19 cellular contexts compared by ENCODE assay signal in the genomic region with DNA sequence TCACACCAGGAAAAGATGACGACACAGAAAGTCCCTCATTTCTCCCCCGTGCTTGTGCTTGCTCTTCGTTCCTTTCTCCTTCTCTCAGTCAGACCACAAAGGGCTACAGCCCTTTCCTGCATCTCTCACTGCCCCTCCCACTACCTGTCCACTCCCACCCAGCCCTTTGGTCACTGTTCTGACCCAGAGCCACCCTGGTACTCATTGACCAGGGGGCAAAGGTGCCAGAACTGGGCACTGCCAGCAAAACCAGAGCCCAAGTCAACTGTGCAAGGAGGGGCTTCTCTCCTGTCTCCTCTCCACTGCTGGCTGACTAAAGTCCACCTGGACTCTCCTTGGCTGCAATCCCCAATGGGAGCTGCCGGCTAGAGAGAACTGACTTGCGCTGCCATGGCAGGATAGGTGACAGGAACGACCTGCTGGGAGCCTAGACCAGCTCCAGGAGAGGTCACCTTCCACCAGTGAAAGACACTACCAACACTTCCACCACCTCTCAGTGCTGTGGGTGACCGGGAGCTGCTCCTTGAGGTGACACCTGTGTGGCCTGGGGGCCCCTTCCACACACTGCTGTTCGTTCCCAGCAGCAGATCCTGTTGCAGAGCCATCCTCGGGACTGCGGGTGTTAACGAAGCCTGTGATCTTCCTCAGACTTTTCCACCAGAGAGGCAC. TPM values are rescaled to one million over a fixed set of nuclear protein-coding genes. Genes with fewer than 3 reads are reported as not detected.
DNase-seq lines count a peak whose midpoint lies in the region; ATAC-seq and TF ChIP-seq lines count a peak whose summit lies in the region.
"Had no signal": no experiment of that assay in that cellular context is flagged by ENCODE, and none has a peak within 500 bp of the region (broad histone marks: within the 10 kb centered on the region; RNA-seq: fewer than 3 reads in every experiment).

No MANE protein-coding gene starts in this region.

- H3K9ac ChIP-seq in colonic mucosa (ENCODE audit: low read depth in 2 of 2, low read length in 2 of 2), result peak overlapping the region; percentile 4 to 23

- no peaks in the 10 kb centered on the region for H3K27me3 ChIP-seq in colonic mucosa
- H3K27me3 ChIP-seq in effector memory CD4-positive, alpha-beta T cell (replicated peaks; ENCODE audit: control insufficient read depth, insufficient read depth, low read length, poor library complexity, severe bottlenecking), result no peaks in the 10 kb centered on the region

- intact Hi-C loops in colonic mucosa (cut with DNase I), result no loop called here
- intact Hi-C loops in mucosa of descending colon (cut with DNase I, micrococcal nuclease), result no loop called here

- TF ChIP-seq CTCF in colonic mucosa (IDR thresholded peaks at IDR 0.05) (no peak), mucosa of descending colon (IDR thresholded peaks at IDR 0.05) (no peak)

- no peak overlapping the region for H3K4me3 ChIP-seq in colonic mucosa
- H3K4me3 ChIP-seq in mucosa of descending colon, result no peak overlapping the region
- H3K4me3 ChIP-seq in effector memory CD4-positive, alpha-beta T cell (ENCODE audit: insufficient read depth, low read depth, low read length, poor library complexity, severe bottlenecking), result no peak overlapping the region
- H3K4me3 ChIP-seq: GM23338 had no signal

- H3K4me1 ChIP-seq in colonic mucosa (peaks cover 6% of the 10 kb centered on the region), mucosa of descending colon (ENCODE audit: low read depth) (peaks cover 27% of the 10 kb centered on the region)
- H3K4me1 ChIP-seq in effector memory CD4-positive, alpha-beta T cell (ENCODE audit: control insufficient read depth, insufficient read depth, low read length, poor library complexity, severe bottlenecking), result no peaks in the 10 kb centered on the region

- peak overlapping the region; percentile 91 for H3K27ac ChIP-seq in colonic mucosa
- no peak overlapping the region for H3K27ac ChIP-seq in effector memory CD4-positive, alpha-beta T cell (ENCODE audit: insufficient read depth, low read length, poor library complexity, severe bottlenecking)

- peak; percentile 45 for ATAC-seq in mucosa of descending colon
- ATAC-seq in GM19455 (IDR thresholded peaks at IDR 0.05; ENCODE audit: unreplicated experiment), result no peak

- DNase-seq in HT-29 (ENCODE audit: low spot score) (peak; percentile 30), colonic mucosa (peak; percentile 63), mucosa of descending colon (peak; percentile 60 to 69 (median 61)), renal cortical epithelial cell (ENCODE audit: low read depth) (peak; percentile 36), cerebellar cortex (ENCODE audit: low spot score) (no peak)
- no peak for DNase-seq in central memory CD4-positive, alpha-beta T cell
- DNase-seq in effector memory CD4-positive, alpha-beta T cell, result no peak
- DNase-seq: C1 segment of cervical spinal cord, DMS 273 treated with DMSO at 0.1 percent for 48 hours, GF-D8, KG1, NCI-H1436 treated with DMSO at 0.1 percent for 48 hours, NCI-H2081, NCI-H510A treated with DMSO at 0.1 percent for 48 hours, NCI-H82, SHP77 had no signal

- H3K9me3 ChIP-seq in colonic mucosa, result no peaks in the 10 kb centered on the region
- no peaks in the 10 kb centered on the region for H3K9me3 ChIP-seq in mucosa of descending colon
- H3K9me3 ChIP-seq in effector memory CD4-positive, alpha-beta T cell (ENCODE audit: control insufficient read depth, low read length), result no peaks in the 10 kb centered on the region

- H3K36me3 ChIP-seq in colonic mucosa (no peaks in the 10 kb centered on the region), mucosa of descending colon (ENCODE audit: low read depth) (no peaks in the 10 kb centered on the region)
- H3K36me3 ChIP-seq in effector memory CD4-positive, alpha-beta T cell (ENCODE audit: control insufficient read depth, insufficient read depth, low read length), result no peaks in the 10 kb centered on the region

RNA-seq across cellular contexts. Expression of gene KCNK17, which starts 32.8 kb away (rescaled TPM):
- 0.13 TPM in 1 of 2 replicates, not detected in the other for total RNA-seq in HT-29 (2014; rRNA removed; shearing (Covaris generic))
- not detected for total RNA-seq in colonic mucosa
- total RNA-seq in mucosa of descending colon, result under 1 TPM in 2 of 3 donors, not detected in 1; 0.24 to 0.63 TPM
- not detected in 2 replicates for total RNA-seq in renal cortical epithelial cell
- total RNA-seq: A673 had no signal

RNA-seq across cellular contexts. Expression of gene KCNK16, which starts 41.1 kb away (rescaled TPM):
- total RNA-seq in HT-29 (2014; rRNA removed; shearing (Covaris generic)), result not detected in 2 replicates
- not detected for total RNA-seq in colonic mucosa
- not detected for total RNA-seq in mucosa of descending colon
- total RNA-seq in renal cortical epithelial cell, result not detected in 2 replicates
- total RNA-seq: A673, GM23338 had no signal

RNA-seq across cellular contexts. Expression of gene KCNK5, which starts 52.2 kb away (rescaled TPM):
- 31.8 and 35.3 TPM in 2 replicates for total RNA-seq in HT-29 (2014; rRNA removed; shearing (Covaris generic))
- 10 to 100 TPM; 26.9 to 39.6 TPM for total RNA-seq in colonic mucosa
- total RNA-seq in mucosa of descending colon, result 10 to 100 TPM; 33.6 to 69.8 (median 42.7) TPM
- total RNA-seq in renal cortical epithelial cell, result 2.3 and 2.9 TPM in 2 replicates
- total RNA-seq: A673 had no signal

Comparison
In these comparisons a context has a peak if more than half of its experiments do, and no peak if none do; other contexts are left out.
1. DNase-seq: peak in HT-29 (single experiment), colonic mucosa (single experiment), mucosa of descending colon (3 of 3) and renal cortical epithelial cell (single experiment); none in central memory CD4-positive, alpha-beta T cell (single experiment), effector memory CD4-positive, alpha-beta T cell (0 of 3) and cerebellar cortex (single experiment).